ENCODE assay signal across 12 cellular contexts in genomic region chr20:36390719-36391415, GRCh38.
"Had no signal": no experiment of that assay in that cellular context is flagged by ENCODE, and none has a peak within 500 bp of the region (broad histone marks: within the 10 kb centered on the region; RNA-seq: fewer than 3 reads in every experiment).

No MANE protein-coding gene starts in this region.

- H3K4me1 ChIP-seq: left ventricle myocardium inferior, psoas muscle, tibial nerve, uterus had no signal

- H3K4me3 ChIP-seq: cardiac muscle cell, hepatocyte, left ventricle myocardium inferior, psoas muscle, tibial nerve, uterus had no signal

- H3K36me3 ChIP-seq: cardiac muscle cell, left ventricle myocardium inferior, tibial nerve, uterus had no signal

- H3K27me3 ChIP-seq: cardiac muscle cell, tibial nerve, uterus had no signal

- DNase-seq: activated naive CD4-positive, alpha-beta T cell treated with Interleukin-2 at 50 U/mL for 16 hours; activated naive CD8-positive, alpha-beta T cell treated with anti-CD3 and anti-CD28 coated beads, Interleukin-2, amount 50 U/mL, for 24 hours; kidney; left ventricle myocardium inferior; psoas muscle; stimulated activated CD4-positive, alpha-beta T cell treated with anti-CD3 and anti-CD28 coated beads, Interleukin-12 subunit alpha, Interleukin-12 subunit beta, amount 100 ng/mL, for 4 hours; stimulated activated CD4-positive, alpha-beta T cell treated with anti-CD3 and anti-CD28 coated beads, Interleukin-2, amount 100 ng/mL, for 24 hours; T-helper 9 cell; uterus had no signal

- H3K9me3 ChIP-seq: left ventricle myocardium inferior, psoas muscle, tibial nerve, uterus had no signal

- H3K27ac ChIP-seq: cardiac muscle cell, hepatocyte, left ventricle myocardium inferior, psoas muscle, tibial nerve, uterus had no signal
